ENCODE assay signal across 8 cellular contexts in the genomic region with DNA sequence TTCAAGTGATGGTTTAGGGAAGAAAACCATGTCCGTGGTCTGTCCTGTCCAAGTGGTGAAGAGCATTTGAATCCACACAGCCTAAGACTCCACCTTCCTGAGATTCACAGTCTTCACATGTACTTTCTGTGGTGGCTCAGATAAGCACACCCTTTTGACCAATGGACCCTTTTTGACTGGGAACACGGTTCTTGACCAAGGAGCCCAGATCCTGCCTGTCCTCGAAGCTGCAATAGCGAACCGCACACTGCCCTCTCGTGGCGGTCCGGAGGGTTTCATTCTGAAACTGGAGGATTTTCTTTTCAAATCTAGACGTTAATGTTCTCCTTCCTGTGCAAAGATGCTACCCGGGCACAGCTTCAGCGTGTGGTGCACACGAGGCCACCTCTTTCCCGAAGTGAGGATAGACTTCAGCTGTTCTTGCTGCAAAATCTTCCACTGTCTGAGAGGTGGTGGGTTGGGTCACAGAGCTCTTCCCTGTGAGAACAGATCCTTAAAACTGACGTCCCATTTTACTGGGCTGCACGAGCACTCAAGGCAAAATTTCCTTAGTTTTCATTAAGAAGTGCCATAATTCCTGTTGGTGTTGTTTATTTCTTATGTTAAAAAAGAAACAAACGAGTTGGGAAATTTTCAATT.
A peak's percentile ranks its signal among the peaks of the same experiment; 100 is the strongest.
DNase-seq lines count a peak whose midpoint lies in the region; ATAC-seq and TF ChIP-seq lines count a peak whose summit lies in the region.

No MANE protein-coding gene starts in this region.

- no peaks in the 10 kb centered on the region for H3K9me3 Mint-ChIP-seq in osteocyte (ENCODE audit: unreplicated experiment)

- intact Hi-C loops in tibial artery (cut with DNase I; ENCODE audit: low total_unique reads): loop anchor here (10.0 kb wide), 1 partner anchor 317 kb away; no protein-coding TSS in a partner anchor

- H3K4me3 ChIP-seq in GM12865 (ENCODE audit: low read depth, low read length) (no peak overlapping the region), tibial artery (no peak overlapping the region)

- peaks cover 22 to 69% (median 31%) of the 10 kb centered on the region in 3 donors for H3K36me3 ChIP-seq in tibial artery

- H3K27me3 Mint-ChIP-seq in osteocyte (ENCODE audit: unreplicated experiment): no peaks in the 10 kb centered on the region

- H3K4me1 Mint-ChIP-seq in osteocyte (ENCODE audit: unreplicated experiment): peaks cover 32% of the 10 kb centered on the region

- H3K36me3 Mint-ChIP-seq in osteocyte (ENCODE audit: unreplicated experiment): peaks cover 50% of the 10 kb centered on the region

- H3K4me1 ChIP-seq in tibial artery: peaks cover 0 to 17% (median 12%) of the 10 kb centered on the region in 4 donors

- H3K27ac Mint-ChIP-seq in osteocyte (ENCODE audit: unreplicated experiment): peak overlapping the region; percentile 76

- H3K9me3 ChIP-seq in tibial artery: no peaks in the 10 kb centered on the region

- TF ChIP-seq CTCF in GM12865 (IDR thresholded peaks at IDR 0.05; ENCODE audit: insufficient read depth, low read depth, low read length, missing control alignments) (peak; percentile 84), osteocyte (IDR thresholded peaks at IDR 0.05) (peak; percentile 94), tibial artery (IDR thresholded peaks at IDR 0.05) (peak; percentile 78 to 83)

- H3K4me3 Mint-ChIP-seq in osteocyte (ENCODE audit: unreplicated experiment): no peak overlapping the region

- peak overlapping the region in 1 of 2 donors; percentile 35 for H3K27ac ChIP-seq in tibial artery

- ATAC-seq in GM18870 (IDR thresholded peaks at IDR 0.05; ENCODE audit: unreplicated experiment): no peak

- H3K27me3 ChIP-seq in tibial artery: no peaks in the 10 kb centered on the region

- peak; percentile 75 for DNase-seq in GM12865 (ENCODE audit: low read depth)
- peak; percentile 67 for DNase-seq in LHCN-M2 (ENCODE audit: low read depth)
- peak; percentile 71 for DNase-seq in SK-N-DZ (ENCODE audit: low spot score)
- peak in 3 of 4 experiments; percentile 47 to 63 (median 49) for DNase-seq in activated naive CD4-positive, alpha-beta T cell (lab: John Stamatoyannopoulos, UW)
- peak; percentile 69 for DNase-seq in foreskin melanocyte
- peak; percentile 91 for DNase-seq in osteocyte (ENCODE audit: extremely low spot score, unreplicated experiment)
- DNase-seq in tibial artery: peak; percentile 73 to 86
